In genomic region chr5:43602818-43603534, GRCh38 we compare ENCODE assay signal across 1 cellular context.
TF ChIP-seq lines count a peak whose summit lies in the region.

NNT (plus strand) TSS chr5:43603180; CDS start chr5:43609196, 6,016 bp downstream.

TF ChIP-seq in HepG2, 621 proteins besides CTCF, POLR2A, EP300 and RAD21 (continued from another document and continues in another):
- TF ChIP-seq PRDM4 (CRISPR knock-in tag; IDR thresholded peaks at IDR 0.05; ENCODE audit: borderline replicate concordance) (0 out of 2 replicates have a peak, but pooled peaks have one; percentile 30), ZNF850 (CRISPR knock-in tag; conservative IDR thresholded peaks at IDR 0.05) (peak; percentile 66; the same call in 1 of the 2 replicates), TOE1 (CRISPR knock-in tag; IDR thresholded peaks at IDR 0.05) (no peak; the same call in 1 of the 2 replicates), CBX1 (IDR thresholded peaks at IDR 0.05; ENCODE audit: low read depth) (no peak), TCF12 (IDR thresholded peaks at IDR 0.05) (no peak), TCF12 (CRISPR knock-in tag; IDR thresholded peaks at IDR 0.05) (0 out of 2 replicates have a peak, but pooled peaks have one; percentile 74), CREB1 (IDR thresholded peaks at IDR 0.05) (no peak), CREB1 (CRISPR knock-in tag; IDR thresholded peaks at IDR 0.05) (no peak), ARNTL (CRISPR knock-in tag; IDR thresholded peaks at IDR 0.05) (peak; percentile 76), IRF1 (CRISPR knock-in tag; IDR thresholded peaks at IDR 0.05; ENCODE audit: low read depth) (no peak), MTA3 (CRISPR knock-in tag; IDR thresholded peaks at IDR 0.05) (no peak), ZNF136 (CRISPR knock-in tag; IDR thresholded peaks at IDR 0.05; ENCODE audit: low read depth) (0 out of 2 replicates have a peak, but pooled peaks have one; percentile 53), ZNF274 (CRISPR knock-in tag; IDR thresholded peaks at IDR 0.05) (peak; percentile 72; the same call in 1 of the 2 replicates), DZIP1 (CRISPR knock-in tag; IDR thresholded peaks at IDR 0.05) (no peak), ZNF333 (CRISPR knock-in tag; IDR thresholded peaks at IDR 0.05; ENCODE audit: borderline replicate concordance) (peak; percentile 37; the same call in 1 of the 2 replicates), ZNF562 (CRISPR knock-in tag; IDR thresholded peaks at IDR 0.05; ENCODE audit: borderline replicate concordance) (no peak), ADNP (CRISPR knock-in tag; IDR thresholded peaks at IDR 0.05) (no peak), NR2C2 (CRISPR knock-in tag; IDR thresholded peaks at IDR 0.05; ENCODE audit: borderline replicate concordance) (peak; percentile 89), CEBPB (IDR thresholded peaks at IDR 0.05; ENCODE audit: borderline replicate concordance, low read depth, low read length) (no peak), ZNF224 (CRISPR knock-in tag; IDR thresholded peaks at IDR 0.05) (no peak), NR2F6 (IDR thresholded peaks at IDR 0.05) (no peak), NR2F6 (CRISPR knock-in tag; IDR thresholded peaks at IDR 0.05) (0 out of 2 replicates have a peak, but pooled peaks have one; percentile 16), ZNF543 (CRISPR knock-in tag; IDR thresholded peaks at IDR 0.05) (0 out of 2 replicates have a peak, but pooled peaks have one; percentile 53), CBX5 (CRISPR knock-in tag; IDR thresholded peaks at IDR 0.05; ENCODE audit: borderline replicate concordance) (0 out of 2 replicates have a peak, but pooled peaks have one; percentile 8), NFRKB (IDR thresholded peaks at IDR 0.05) (no peak), ZNF660 (CRISPR knock-in tag; IDR thresholded peaks at IDR 0.05; ENCODE audit: borderline replicate concordance, low read depth) (no peak), DNMT3B (CRISPR knock-in tag; conservative IDR thresholded peaks at IDR 0.05) (no peak), GATAD2A (CRISPR knock-in tag; IDR thresholded peaks at IDR 0.05) (no peak), ZNF431 (CRISPR knock-in tag; IDR thresholded peaks at IDR 0.05; ENCODE audit: borderline replicate concordance, low read depth) (peak; percentile 60; the same call in 1 of the 2 replicates), RAD51 (IDR thresholded peaks at IDR 0.05; ENCODE audit: borderline replicate concordance) (peak; percentile 55), ZNF607 (CRISPR knock-in tag; IDR thresholded peaks at IDR 0.05; ENCODE audit: borderline replicate concordance) (peak; percentile 17; the same call in 1 of the 2 replicates), SNAPC4 (CRISPR knock-in tag; IDR thresholded peaks at IDR 0.05) (peak; percentile 37; the same call in 1 of the 2 replicates), ZNF468 (CRISPR knock-in tag; IDR thresholded peaks at IDR 0.05) (no peak), FOXK2 (IDR thresholded peaks at IDR 0.05) (no peak), ZNF558 (CRISPR knock-in tag; IDR thresholded peaks at IDR 0.05; ENCODE audit: borderline replicate concordance) (no peak; the same call in 1 of the 2 replicates), ZBTB2 (CRISPR knock-in tag; IDR thresholded peaks at IDR 0.05; ENCODE audit: low read depth) (peak; percentile 55), HOXA5 (CRISPR knock-in tag; IDR thresholded peaks at IDR 0.05) (peak; percentile 93), ZMAT3 (CRISPR knock-in tag; conservative IDR thresholded peaks at IDR 0.05) (peak; percentile 7; the same call in 1 of the 2 replicates), TGIF2 (CRISPR knock-in tag; IDR thresholded peaks at IDR 0.05) (no peak), LBX2 (CRISPR knock-in tag; IDR thresholded peaks at IDR 0.05; ENCODE audit: borderline replicate concordance) (0 out of 2 replicates have a peak, but pooled peaks have one; percentile 37), HMGXB4 (CRISPR knock-in tag; IDR thresholded peaks at IDR 0.05; ENCODE audit: borderline replicate concordance in 1 of 2, low read depth in 1 of 2) (peak; percentile 66 to 79), ZNF7 (CRISPR knock-in tag; IDR thresholded peaks at IDR 0.05) (0 out of 2 replicates have a peak, but pooled peaks have one; percentile 9), GLI4 (CRISPR knock-in tag; IDR thresholded peaks at IDR 0.05; ENCODE audit: borderline replicate concordance) (no peak), ZNF616 (CRISPR knock-in tag; IDR thresholded peaks at IDR 0.05; ENCODE audit: low read depth) (no peak), ZNF33B (CRISPR knock-in tag; IDR thresholded peaks at IDR 0.05) (no peak), AGO1 (IDR thresholded peaks at IDR 0.05; ENCODE audit: low read depth, low read length, poor library complexity, severe bottlenecking) (no peak), RELA (CRISPR knock-in tag; IDR thresholded peaks at IDR 0.05) (no peak), ZSCAN31 (CRISPR knock-in tag; IDR thresholded peaks at IDR 0.05; ENCODE audit: low read depth) (peak; percentile 75), MTA1 (CRISPR knock-in tag; IDR thresholded peaks at IDR 0.05; ENCODE audit: borderline replicate concordance) (peak; percentile 55; the same call in 1 of the 2 replicates), ZNF337 (CRISPR knock-in tag; IDR thresholded peaks at IDR 0.05; ENCODE audit: borderline replicate concordance, low read depth) (no peak), ZNF280B (CRISPR knock-in tag; IDR thresholded peaks at IDR 0.05; ENCODE audit: borderline replicate concordance) (0 out of 2 replicates have a peak, but pooled peaks have one; percentile 6), MBNL3 (CRISPR knock-in tag; conservative IDR thresholded peaks at IDR 0.05) (no peak)
